In the genomic region with DNA sequence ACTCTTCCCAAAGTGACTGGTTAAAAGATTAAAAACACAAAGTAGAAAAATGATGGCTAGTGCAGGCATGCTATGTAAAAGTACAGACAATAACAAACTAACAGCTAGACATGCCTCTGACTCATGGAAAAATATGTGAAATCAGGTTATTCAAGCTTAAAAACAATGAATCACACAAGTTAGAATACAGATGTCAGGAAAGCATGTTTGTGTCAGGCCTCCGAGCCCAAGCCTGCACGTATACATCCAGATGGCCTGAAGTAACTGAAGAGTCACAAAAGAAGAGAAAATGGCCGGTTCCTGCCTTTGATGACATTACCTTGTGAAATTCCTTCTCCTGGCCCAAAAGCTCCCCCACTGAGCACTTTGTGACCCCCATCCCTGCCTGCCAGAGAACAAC, we compare ENCODE assay signal across 10 cellular contexts.
DNase-seq lines count a peak whose midpoint lies in the region; ATAC-seq and TF ChIP-seq lines count a peak whose summit lies in the region.
"Had no signal": no experiment of that assay in that cellular context is flagged by ENCODE, and none has a peak within 500 bp of the region (broad histone marks: within the 10 kb centered on the region; RNA-seq: fewer than 3 reads in every experiment).

No MANE protein-coding gene starts in this region.

- H4K20me1 ChIP-seq in PC-9 (ENCODE audit: insufficient read depth), result no peaks in the 10 kb centered on the region

- H3K4me3 ChIP-seq in PC-9, result no peak overlapping the region
- H3K4me3 ChIP-seq: suprapubic skin had no signal

- no peak for ATAC-seq in GM18858 (IDR thresholded peaks at IDR 0.05; ENCODE audit: unreplicated experiment)

- H2AFZ ChIP-seq in PC-9, result no peak overlapping the region

- no peaks in the 10 kb centered on the region for H3K36me3 ChIP-seq in PC-9 (ENCODE audit: low read depth)
- H3K36me3 ChIP-seq: suprapubic skin had no signal

- H3K9me2 ChIP-seq in PC-9 (ENCODE audit: insufficient read depth), result no peaks in the 10 kb centered on the region

- H3K27ac ChIP-seq in PC-9, result no peak overlapping the region
- H3K27ac ChIP-seq: suprapubic skin had no signal

- CTCF ChIA-PET in PC-9 (lab: Charles Lee), result no interaction called here

- no peak overlapping the region for H3K4me2 ChIP-seq in PC-9

- no peaks in the 10 kb centered on the region for H3K9me3 ChIP-seq in PC-9 (ENCODE audit: insufficient read depth, low read depth)

- no TSS peak for BruUV-seq in PC-9 (replicated peaks; lab: Mats Ljungman, UMichigan)

- no peaks in the 10 kb centered on the region for H3K4me1 ChIP-seq in PC-9 (replicated peaks; ENCODE audit: insufficient read depth)

- DNase-seq in EL, result peak; percentile 92
- peak; percentile 1 to 45 for DNase-seq in PC-9
- peak; percentile 86 for DNase-seq in fibroblast of gingiva (ENCODE audit: low read depth)
- peak; percentile 97 for DNase-seq in pulmonary artery endothelial cell (ENCODE audit: low read depth, low spot score)
- DNase-seq in stimulated activated naive CD4-positive, alpha-beta T cell treated with Interleukin-2 at 50 U/mL for 16 hours (lab: John Stamatoyannopoulos, UW), result no peak
- no peak for DNase-seq in activated CD4-positive, alpha-beta T cell treated with anti-CD3 and anti-CD28 coated beads, Interleukin-2, amount 50 U/mL, for 1 hour
- DNase-seq in NOMO-1 treated with dmso at 0.1 percent for 144 hours (lab: John Stamatoyannopoulos, UW; ENCODE audit: unreplicated experiment), result no peak
- DNase-seq: NCI-H2081 treated with DMSO at 0.1 percent for 48 hours had no signal

- POLR2A ChIA-PET in PC-9 (lab: Charles Lee; ENCODE audit: unreplicated experiment), result no interaction called here

- H3K79me2 ChIP-seq in PC-9 (ENCODE audit: low read depth), result no peaks in the 10 kb centered on the region

- TF ChIP-seq CTCF in PC-9 (conservative IDR thresholded peaks at IDR 0.05), result no peak

- intact Hi-C loops in PC-9 (cut with micrococcal nuclease; ENCODE audit: unreplicated experiment), result no loop called here

- no peaks in the 10 kb centered on the region for H3K27me3 ChIP-seq in PC-9 (ENCODE audit: insufficient read depth, low read depth)
- H3K27me3 ChIP-seq: suprapubic skin had no signal

- H3F3A ChIP-seq in PC-9 (ENCODE audit: insufficient read depth, low read depth), result no peaks in the 10 kb centered on the region

Comparison
In these comparisons a context has a peak if more than half of its experiments do, and no peak if none do; other contexts are left out.
1. DNase-seq: peak in EL (single experiment), PC-9 (2 of 2), fibroblast of gingiva (single experiment) and pulmonary artery endothelial cell (single experiment); none in stimulated activated naive CD4-positive, alpha-beta T cell treated with Interleukin-2 at 50 U/mL for 16 hours (single experiment), activated CD4-positive, alpha-beta T cell treated with anti-CD3 and anti-CD28 coated beads, Interleukin-2, amount 50 U/mL, for 1 hour (single experiment) and NOMO-1 treated with dmso at 0.1 percent for 144 hours (single experiment).